Comparison of ENCODE assay signal across 7 cellular contexts in genomic region chr19:34580408-34580807, GRCh38.
"Had no signal": no experiment of that assay in that cellular context is flagged by ENCODE, and none has a peak within 500 bp of the region (broad histone marks: within the 10 kb centered on the region; RNA-seq: fewer than 3 reads in every experiment).

No MANE protein-coding gene starts in this region.

- H3K4me3 ChIP-seq: K562 had no signal

- FAIRE-seq: HTR-8/SVneo, K562 had no signal

- H3K4me2 ChIP-seq: KMS-11 had no signal

- DNase-seq: IMR-90, KBM-7, KG1 had no signal

- ATAC-seq: K562 had no signal

- H3K27ac ChIP-seq: HL-60, KMS-11 had no signal

- H3K9ac ChIP-seq: KMS-11 had no signal
